Comparison of ENCODE assay signal across 8 cellular contexts in the genomic region with DNA sequence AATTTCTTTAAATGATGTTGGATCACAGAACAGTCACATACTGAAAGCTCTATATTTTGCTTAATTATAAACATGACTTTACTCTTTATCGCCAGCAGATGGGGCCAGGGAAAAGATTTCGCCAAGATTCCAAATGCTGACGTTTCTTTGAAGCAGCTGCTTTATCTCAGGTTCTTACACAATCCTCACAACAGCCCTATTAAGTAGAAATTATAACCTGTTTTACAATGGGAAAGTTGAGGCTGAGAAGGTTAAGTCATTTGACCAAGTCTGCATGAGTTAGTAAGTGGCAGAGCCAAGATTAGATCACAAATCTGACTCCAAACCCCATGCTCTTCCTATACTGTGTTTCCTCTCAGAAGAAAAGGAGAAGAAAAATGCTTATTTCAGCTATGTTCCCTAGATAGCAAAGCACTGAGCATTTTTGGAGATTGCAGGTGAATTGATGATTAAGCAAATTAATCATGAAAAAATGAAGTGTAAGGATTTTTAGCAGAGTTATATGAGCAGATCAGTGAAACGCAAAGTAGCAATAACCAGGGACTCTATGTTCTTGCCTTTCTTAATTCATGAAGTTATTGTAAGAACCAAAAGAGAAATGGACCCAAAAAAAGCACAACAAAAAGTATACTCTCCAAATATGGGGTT.
DNase-seq lines count a peak whose midpoint lies in the region; ATAC-seq, FAIRE-seq and TF ChIP-seq lines count a peak whose summit lies in the region.

No MANE protein-coding gene starts in this region.

- no peak overlapping the region for H3K27ac ChIP-seq in small intestine (ENCODE audit: low read depth in 1 of 2, low read length in 1 of 2)

- no peaks in the 10 kb centered on the region for H3K36me3 ChIP-seq in small intestine (ENCODE audit: control insufficient read depth in 2 of 2, insufficient read depth in 2 of 2, low read length in 2 of 2)

- no peak for FAIRE-seq in small intestine (lab: Jason Lieb, UNC)

- 4 to 17% (median 8%) methylated on average over 4 of the region's 4 CpGs for WGBS in small intestine, 3 donors

- intact Hi-C loops in cardiac septum (cut with DNase I) = no loop called here

- H3K9me3 ChIP-seq in small intestine (ENCODE audit: control insufficient read depth, low read depth) = no peaks in the 10 kb centered on the region

- H3K27me3 ChIP-seq in small intestine (ENCODE audit: control insufficient read depth in 2 of 2, insufficient read depth in 2 of 2, low read length in 2 of 2) = no peaks in the 10 kb centered on the region

- DNase-seq in COLO829 (ENCODE audit: low spot score) = peak; percentile 53
- DNase-seq in germinal center (ENCODE audit: low spot score) = peak; percentile 2
- peak; percentile 81 for DNase-seq in small intestine
- DNase-seq in effector CD8-positive, alpha-beta T cell (lab: John Stamatoyannopoulos, UW) = no peak
- DNase-seq in cardiac septum (ENCODE audit: low spot score) = no peak

- no peak overlapping the region for H3K4me3 ChIP-seq in small intestine (ENCODE audit: low read depth in 1 of 2, low read length in 2 of 2)

- peak; percentile 80 for ATAC-seq in GM18909 (IDR thresholded peaks at IDR 0.05; ENCODE audit: poor library complexity, unreplicated experiment)
- ATAC-seq in HG03565 (IDR thresholded peaks at IDR 0.05; ENCODE audit: unreplicated experiment) = peak; percentile 72
- ATAC-seq in SK-N-SH treated with all-trans-retinoic acid at 6 μM for 48 hours = peak; percentile 89

- peaks cover 0 to 3% of the 10 kb centered on the region in 2 donors for H3K4me1 ChIP-seq in small intestine (ENCODE audit: control insufficient read depth in 2 of 2, insufficient read depth in 1 of 2, low read depth in 1 of 2, low read length in 1 of 2)

TF ChIP-seq in SK-N-SH treated with all-trans-retinoic acid at 6 μM for 48 hours, 23 proteins besides CTCF, POLR2A, EP300 and RAD21:
- TF ChIP-seq ISL1 (CRISPR knock-in tag; IDR thresholded peaks at IDR 0.05) (0 out of 2 replicates have a peak, but pooled peaks have one; percentile 24), CSDC2 (CRISPR knock-in tag; IDR thresholded peaks at IDR 0.05) (no peak)

Comparison
In these comparisons a context has a peak if more than half of its experiments do, and no peak if none do; other contexts are left out.
1. DNase-seq: peak in COLO829 (single experiment), germinal center (single experiment) and small intestine (single experiment); none in effector CD8-positive, alpha-beta T cell (single experiment) and cardiac septum (single experiment).
2. Peak in every context shown above with its lines, with median percentiles within 50 percentile points of each other: ATAC-seq.